Comparison of ENCODE assay signal across 8 cellular contexts in the genomic region with DNA sequence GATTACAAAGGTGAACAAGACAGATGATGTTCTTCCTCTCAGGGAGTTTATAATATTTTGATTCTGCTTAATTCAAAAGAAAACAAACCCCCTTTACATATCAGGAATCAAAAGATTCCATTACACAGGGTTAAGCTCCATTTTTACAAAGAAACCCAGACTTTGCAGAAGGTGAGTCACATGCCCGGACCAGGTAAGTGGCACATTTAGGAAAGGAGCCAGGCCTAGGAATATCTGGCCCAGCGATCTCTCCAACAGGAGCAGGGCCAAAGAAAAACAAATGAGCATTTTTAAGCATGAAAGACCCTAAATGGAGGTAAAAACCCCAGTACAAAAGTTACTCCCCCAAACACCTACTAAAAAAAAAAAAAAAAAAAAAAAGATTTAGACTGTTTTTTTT. TPM values are rescaled to one million over a fixed set of nuclear protein-coding genes. Genes with fewer than 3 reads are reported as not detected.
DNase-seq lines count a peak whose midpoint lies in the region; ATAC-seq and TF ChIP-seq lines count a peak whose summit lies in the region.

No MANE protein-coding gene starts in this region.

- H3K9ac ChIP-seq in mucosa of rectum (ENCODE audit: low read depth in 1 of 2, low read length in 2 of 2) = peak overlapping the region; percentile 93 to 99

- H3K36me3 Mint-ChIP-seq in stimulated activated naive CD8-positive, alpha-beta T cell treated with anti-CD3 and anti-CD28 coated beads, Interleukin-15, Interleukin-2, amounts not matched to agents 100 ng/mL and 50 ng/mL, for 24 hours (ENCODE audit: low read depth) = peaks cover 19% of the 10 kb centered on the region
- H3K36me3 Mint-ChIP-seq in MCF 10A (ENCODE audit: insufficient read depth, unreplicated experiment) = peaks cover 12% of the 10 kb centered on the region

- H3K27me3 Mint-ChIP-seq in stimulated activated naive CD8-positive, alpha-beta T cell treated with anti-CD3 and anti-CD28 coated beads, Interleukin-15, Interleukin-2, amounts not matched to agents 100 ng/mL and 50 ng/mL, for 24 hours = no peaks in the 10 kb centered on the region
- H3K27me3 Mint-ChIP-seq in MCF 10A (ENCODE audit: insufficient read depth, unreplicated experiment) = no peaks in the 10 kb centered on the region

- TSS peak; percentile 51 for BruUV-seq in MCF 10A (replicated peaks; lab: Mats Ljungman, UMichigan)

- H3K4me3 ChIP-seq in mucosa of rectum (ENCODE audit: low read length in 2 of 2) = peak overlapping the region; percentile 96 to 99

- POLR2A ChIA-PET in MCF 10A (lab: Yijun Ruan, JAX) = interaction anchor here (0.6 to 6.5 kb wide), 30 partner anchors 8 to 206 kb away, joined by 3 to 158 read pairs (median 4); a partner anchor contains a TSS

- H3K27ac ChIP-seq in mucosa of rectum (ENCODE audit: low read depth in 2 of 2, low read length in 2 of 2) = peak overlapping the region; percentile 63 to 99

- no peak for ATAC-seq in stimulated activated naive CD8-positive, alpha-beta T cell treated with anti-CD3 and anti-CD28 coated beads, Interleukin-15, Interleukin-2, amounts not matched to agents 100 U/mL and 50 U/mL, for 24 hours
- ATAC-seq in GM21381 (IDR thresholded peaks at IDR 0.05; ENCODE audit: unreplicated experiment) = no peak

- H3K36me3 ChIP-seq in mucosa of rectum (ENCODE audit: control insufficient read depth in 2 of 2, insufficient read depth in 2 of 2, low read length in 2 of 2) = no peaks in the 10 kb centered on the region

- CTCF ChIA-PET in MCF 10A (lab: Yijun Ruan, JAX) = interaction anchor here (0.7 to 2.5 kb wide), 6 partner anchors 16 to 204 kb away, joined by 3 to 13 read pairs (median 6); no protein-coding TSS in a partner anchor

- peak overlapping the region; percentile 92 for H3K4me3 Mint-ChIP-seq in stimulated activated naive CD8-positive, alpha-beta T cell treated with anti-CD3 and anti-CD28 coated beads, Interleukin-15, Interleukin-2, amounts not matched to agents 100 ng/mL and 50 ng/mL, for 24 hours
- peak overlapping the region; percentile 89 for H3K4me3 Mint-ChIP-seq in MCF 10A (ENCODE audit: unreplicated experiment)

- intact Hi-C loops in MCF 10A (cut with micrococcal nuclease) = loop anchor here (2.0 kb wide), 1 partner anchor 52 kb away; no protein-coding TSS in a partner anchor

- DNase-seq in stimulated activated naive CD8-positive, alpha-beta T cell treated with anti-CD3 and anti-CD28 coated beads, Interleukin-15, Interleukin-2, amounts not matched to agents 100 U/mL and 50 U/mL, for 24 hours = no peak
- DNase-seq in MCF 10A (ENCODE audit: unreplicated experiment) (peak; percentile 59), hippocampal formation (lab: John Stamatoyannopoulos, UW) (no peak), NCI-H2029 treated with DMSO at 0.1 percent for 48 hours (lab: John Stamatoyannopoulos, UW) (no peak), AG20443 (ENCODE audit: low spot score) (no peak)

- peak overlapping the region; percentile 75 for H3K27ac Mint-ChIP-seq in stimulated activated naive CD8-positive, alpha-beta T cell treated with anti-CD3 and anti-CD28 coated beads, Interleukin-15, Interleukin-2, amounts not matched to agents 100 ng/mL and 50 ng/mL, for 24 hours
- H3K27ac Mint-ChIP-seq in MCF 10A (ENCODE audit: low read depth, unreplicated experiment) = peak overlapping the region; percentile 4

- H3K9me3 Mint-ChIP-seq in stimulated activated naive CD8-positive, alpha-beta T cell treated with anti-CD3 and anti-CD28 coated beads, Interleukin-15, Interleukin-2, amounts not matched to agents 100 ng/mL and 50 ng/mL, for 24 hours = peaks cover 7% of the 10 kb centered on the region
- H3K9me3 Mint-ChIP-seq in MCF 10A (ENCODE audit: unreplicated experiment) = no peaks in the 10 kb centered on the region

- peaks cover 52% of the 10 kb centered on the region for H3K4me1 Mint-ChIP-seq in stimulated activated naive CD8-positive, alpha-beta T cell treated with anti-CD3 and anti-CD28 coated beads, Interleukin-15, Interleukin-2, amounts not matched to agents 100 ng/mL and 50 ng/mL, for 24 hours (ENCODE audit: low read depth)
- H3K4me1 Mint-ChIP-seq in MCF 10A (ENCODE audit: insufficient read depth, unreplicated experiment) = no peaks in the 10 kb centered on the region

- no peaks in the 10 kb centered on the region for H3K9me3 ChIP-seq in mucosa of rectum (ENCODE audit: control insufficient read depth in 2 of 2, low read length in 2 of 2)

- peaks cover 19 to 26% of the 10 kb centered on the region in 2 donors for H3K4me1 ChIP-seq in mucosa of rectum (ENCODE audit: control insufficient read depth in 2 of 2, insufficient read depth in 2 of 2, low read length in 2 of 2)

- no peak for TF ChIP-seq CTCF in MCF 10A (IDR thresholded peaks at IDR 0.05; ENCODE audit: unreplicated experiment)

- no peaks in the 10 kb centered on the region for H3K27me3 ChIP-seq in mucosa of rectum (ENCODE audit: control insufficient read depth in 2 of 2, insufficient read depth in 2 of 2, low read length in 2 of 2)

RNA-seq across cellular contexts. Expression of a gene that starts 1.1 kb away (rescaled TPM):
- 31.8 and 46.7 TPM in 2 replicates for total RNA-seq in MCF 10A (2022)

RNA-seq across cellular contexts. Expression of a gene that starts 50.0 kb away (rescaled TPM):
- 57.3 and 71.9 TPM in 2 replicates for total RNA-seq in MCF 10A (2022)
